1 cellular context compared by ENCODE assay signal in genomic region chr7:54409917-54410316, GRCh38.
TF ChIP-seq lines count a peak whose summit lies in the region.

No MANE protein-coding gene starts in this region.

TF ChIP-seq in H1, 55 proteins besides CTCF, POLR2A, EP300 and RAD21 (continued from another document):
- TF ChIP-seq CBX8 (IDR thresholded peaks at IDR 0.05; ENCODE audit: borderline replicate concordance, low read depth, low read length): no peak
- no peak for TF ChIP-seq SIRT6 (IDR thresholded peaks at IDR 0.05; ENCODE audit: low read length)
- TF ChIP-seq HDAC6 (IDR thresholded peaks at IDR 0.05; ENCODE audit: low read depth, low read length): no peak
